ENCODE assay signal across 1 cellular context in the genomic region with DNA sequence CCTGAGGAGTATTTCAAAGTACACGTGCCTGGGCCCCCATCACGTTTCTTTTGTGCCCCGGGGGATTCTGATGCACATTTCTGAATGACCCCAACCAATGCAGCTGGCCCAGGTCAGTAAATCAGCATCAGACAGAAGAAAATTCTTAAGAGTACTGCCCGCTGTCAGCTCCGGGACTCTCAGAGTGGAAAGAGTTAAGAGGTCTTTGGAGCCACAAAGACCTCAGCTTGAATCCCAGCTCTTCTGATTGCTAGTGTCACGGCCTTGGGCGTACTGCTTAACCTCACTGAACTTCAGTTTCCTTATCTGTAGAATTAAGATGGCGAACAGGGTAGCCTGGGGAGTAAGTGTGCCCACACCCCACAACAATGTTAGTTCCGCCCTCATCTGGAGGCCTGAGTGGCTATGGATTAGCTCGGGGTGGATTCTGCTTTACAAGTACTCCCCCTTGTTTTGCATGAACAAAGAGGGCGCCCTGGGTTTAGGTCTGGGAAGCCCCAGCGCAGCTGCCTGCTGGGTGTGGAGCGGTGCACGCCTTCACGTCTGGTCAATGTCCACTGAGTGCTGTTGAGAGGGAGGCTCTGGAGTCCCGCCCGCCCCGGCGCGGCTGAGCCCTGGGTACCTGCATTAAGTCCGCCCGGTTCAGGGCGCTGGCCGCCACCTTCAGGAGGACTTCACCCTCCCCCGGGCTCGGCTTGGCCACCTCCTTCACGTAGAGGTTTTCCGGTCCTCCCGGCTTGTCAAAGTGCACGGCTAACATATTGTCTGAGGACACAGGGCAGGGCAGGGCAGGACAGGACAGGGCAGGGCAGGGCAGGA.
A peak's percentile ranks its signal among the peaks of the same experiment; 100 is the strongest.
TF ChIP-seq lines count a peak whose summit lies in the region.

No MANE protein-coding gene starts in this region.

TF ChIP-seq in HepG2, 621 proteins besides CTCF, POLR2A, EP300 and RAD21 (continued from another document and continues in another):
- TF ChIP-seq, protein P1, sequence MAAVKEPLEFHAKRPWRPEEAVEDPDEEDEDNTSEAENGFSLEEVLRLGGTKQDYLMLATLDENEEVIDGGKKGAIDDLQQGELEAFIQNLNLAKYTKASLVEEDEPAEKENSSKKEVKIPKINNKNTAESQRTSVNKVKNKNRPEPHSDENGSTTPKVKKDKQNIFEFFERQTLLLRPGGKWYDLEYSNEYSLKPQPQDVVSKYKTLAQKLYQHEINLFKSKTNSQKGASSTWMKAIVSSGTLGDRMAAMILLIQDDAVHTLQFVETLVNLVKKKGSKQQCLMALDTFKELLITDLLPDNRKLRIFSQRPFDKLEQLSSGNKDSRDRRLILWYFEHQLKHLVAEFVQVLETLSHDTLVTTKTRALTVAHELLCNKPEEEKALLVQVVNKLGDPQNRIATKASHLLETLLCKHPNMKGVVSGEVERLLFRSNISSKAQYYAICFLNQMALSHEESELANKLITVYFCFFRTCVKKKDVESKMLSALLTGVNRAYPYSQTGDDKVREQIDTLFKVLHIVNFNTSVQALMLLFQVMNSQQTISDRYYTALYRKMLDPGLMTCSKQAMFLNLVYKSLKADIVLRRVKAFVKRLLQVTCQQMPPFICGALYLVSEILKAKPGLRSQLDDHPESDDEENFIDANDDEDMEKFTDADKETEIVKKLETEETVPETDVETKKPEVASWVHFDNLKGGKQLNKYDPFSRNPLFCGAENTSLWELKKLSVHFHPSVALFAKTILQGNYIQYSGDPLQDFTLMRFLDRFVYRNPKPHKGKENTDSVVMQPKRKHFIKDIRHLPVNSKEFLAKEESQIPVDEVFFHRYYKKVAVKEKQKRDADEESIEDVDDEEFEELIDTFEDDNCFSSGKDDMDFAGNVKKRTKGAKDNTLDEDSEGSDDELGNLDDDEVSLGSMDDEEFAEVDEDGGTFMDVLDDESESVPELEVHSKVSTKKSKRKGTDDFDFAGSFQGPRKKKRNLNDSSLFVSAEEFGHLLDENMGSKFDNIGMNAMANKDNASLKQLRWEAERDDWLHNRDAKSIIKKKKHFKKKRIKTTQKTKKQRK (IDR thresholded peaks at IDR 0.05; ENCODE audit: low read length): no peak
- TF ChIP-seq MTF1 (CRISPR knock-in tag; IDR thresholded peaks at IDR 0.05) (no peak), ZNF468 (CRISPR knock-in tag; IDR thresholded peaks at IDR 0.05) (no peak), GPN1 (CRISPR knock-in tag; IDR thresholded peaks at IDR 0.05; ENCODE audit: borderline replicate concordance) (no peak), ZNF589 (CRISPR knock-in tag; conservative IDR thresholded peaks at IDR 0.05) (peak; percentile 93), CAMTA2 (CRISPR knock-in tag; IDR thresholded peaks at IDR 0.05; ENCODE audit: borderline replicate concordance) (peak; percentile 64; the same call in 1 of the 2 replicates), HMGA1 (CRISPR knock-in tag; conservative IDR thresholded peaks at IDR 0.05) (no peak), ERF (CRISPR knock-in tag; IDR thresholded peaks at IDR 0.05) (peak; percentile 67; the same call in 1 of the 2 replicates), NCOR1 (IDR thresholded peaks at IDR 0.05; ENCODE audit: borderline replicate concordance, low read length) (peak; percentile 81; the same call in 1 of the 2 replicates), NRL (CRISPR knock-in tag; IDR thresholded peaks at IDR 0.05; ENCODE audit: borderline replicate concordance) (0 out of 2 replicates have a peak, but pooled peaks have one; percentile 1), SOX6 (IDR thresholded peaks at IDR 0.05) (no peak), SOX6 (CRISPR knock-in tag; IDR thresholded peaks at IDR 0.05) (peak; percentile 88), ZNF775 (CRISPR knock-in tag; IDR thresholded peaks at IDR 0.05; ENCODE audit: borderline replicate concordance) (no peak), KLF15 (CRISPR knock-in tag; IDR thresholded peaks at IDR 0.05; ENCODE audit: borderline replicate concordance) (0 out of 2 replicates have a peak, but pooled peaks have one; percentile 19), HMG20B (CRISPR knock-in tag; conservative IDR thresholded peaks at IDR 0.05) (peak; percentile 80; the same call in 1 of the 2 replicates), TGIF2 (CRISPR knock-in tag; IDR thresholded peaks at IDR 0.05) (peak; percentile 81), ZNF251 (CRISPR knock-in tag; IDR thresholded peaks at IDR 0.05) (peak; percentile 15; the same call in 1 of the 2 replicates), SMAD1 (CRISPR knock-in tag; IDR thresholded peaks at IDR 0.05; ENCODE audit: borderline replicate concordance, low read depth) (no peak; the same call in 1 of the 2 replicates), ZNF207 (IDR thresholded peaks at IDR 0.05; ENCODE audit: borderline replicate concordance) (no peak), ESRRA (CRISPR knock-in tag; IDR thresholded peaks at IDR 0.05; ENCODE audit: low read depth) (peak; percentile 88; the same call in 1 of the 2 replicates), CREB1 (IDR thresholded peaks at IDR 0.05) (no peak), CREB1 (CRISPR knock-in tag; IDR thresholded peaks at IDR 0.05) (no peak), ZNF644 (CRISPR knock-in tag; IDR thresholded peaks at IDR 0.05; ENCODE audit: low read depth) (no peak), ZNF333 (CRISPR knock-in tag; IDR thresholded peaks at IDR 0.05; ENCODE audit: borderline replicate concordance) (no peak), ZNF20 (CRISPR knock-in tag; IDR thresholded peaks at IDR 0.05) (no peak), ZMYM3 (CRISPR knock-in tag; IDR thresholded peaks at IDR 0.05) (peak; percentile 85), ZNF124 (CRISPR knock-in tag; IDR thresholded peaks at IDR 0.05) (peak; percentile 53; the same call in 1 of the 2 replicates), NFE2L1 (CRISPR knock-in tag; IDR thresholded peaks at IDR 0.05; ENCODE audit: borderline replicate concordance) (no peak), ZNF558 (CRISPR knock-in tag; IDR thresholded peaks at IDR 0.05; ENCODE audit: borderline replicate concordance) (0 out of 2 replicates have a peak, but pooled peaks have one; percentile 84), FOXJ3 (CRISPR knock-in tag; IDR thresholded peaks at IDR 0.05; ENCODE audit: borderline replicate concordance) (0 out of 2 replicates have a peak, but pooled peaks have one; percentile 63), PITX1 (CRISPR knock-in tag; IDR thresholded peaks at IDR 0.05) (peak; percentile 93), ZNF446 (CRISPR knock-in tag; IDR thresholded peaks at IDR 0.05) (peak; percentile 87; the same call in 1 of the 2 replicates), CEBPG (CRISPR knock-in tag; IDR thresholded peaks at IDR 0.05) (peak; percentile 57), ZNF780A (CRISPR knock-in tag; IDR thresholded peaks at IDR 0.05) (peak; percentile 97; the same call in 1 of the 2 replicates), KLF6 (CRISPR knock-in tag; IDR thresholded peaks at IDR 0.05) (no peak), KLF9 (CRISPR knock-in tag; IDR thresholded peaks at IDR 0.05; ENCODE audit: low read depth) (peak; percentile 71), RBM22 (optimal IDR thresholded peaks at IDR 0.05; ENCODE audit: low read length) (peak; percentile 26), DNMT1 (CRISPR knock-in tag; IDR thresholded peaks at IDR 0.05) (peak; percentile 93; the same call in 1 of the 2 replicates), NFKBIZ (CRISPR knock-in tag; IDR thresholded peaks at IDR 0.05) (0 out of 2 replicates have a peak, but pooled peaks have one; percentile 77), ZNF224 (CRISPR knock-in tag; IDR thresholded peaks at IDR 0.05) (no peak; the same call in 1 of the 2 replicates), SP1 (IDR thresholded peaks at IDR 0.05) (no peak), SP1 (CRISPR knock-in tag; IDR thresholded peaks at IDR 0.05) (0 out of 2 replicates have a peak, but pooled peaks have one; percentile 33), HBP1 (CRISPR knock-in tag; IDR thresholded peaks at IDR 0.05; ENCODE audit: low read depth) (peak; percentile 15; the same call in 1 of the 2 replicates), ZNF484 (CRISPR knock-in tag; IDR thresholded peaks at IDR 0.05; ENCODE audit: borderline replicate concordance, low read depth) (peak; percentile 6; the same call in 1 of the 2 replicates), TRIM24 (CRISPR knock-in tag; IDR thresholded peaks at IDR 0.05) (no peak)
- TF ChIP-seq, protein P2, sequence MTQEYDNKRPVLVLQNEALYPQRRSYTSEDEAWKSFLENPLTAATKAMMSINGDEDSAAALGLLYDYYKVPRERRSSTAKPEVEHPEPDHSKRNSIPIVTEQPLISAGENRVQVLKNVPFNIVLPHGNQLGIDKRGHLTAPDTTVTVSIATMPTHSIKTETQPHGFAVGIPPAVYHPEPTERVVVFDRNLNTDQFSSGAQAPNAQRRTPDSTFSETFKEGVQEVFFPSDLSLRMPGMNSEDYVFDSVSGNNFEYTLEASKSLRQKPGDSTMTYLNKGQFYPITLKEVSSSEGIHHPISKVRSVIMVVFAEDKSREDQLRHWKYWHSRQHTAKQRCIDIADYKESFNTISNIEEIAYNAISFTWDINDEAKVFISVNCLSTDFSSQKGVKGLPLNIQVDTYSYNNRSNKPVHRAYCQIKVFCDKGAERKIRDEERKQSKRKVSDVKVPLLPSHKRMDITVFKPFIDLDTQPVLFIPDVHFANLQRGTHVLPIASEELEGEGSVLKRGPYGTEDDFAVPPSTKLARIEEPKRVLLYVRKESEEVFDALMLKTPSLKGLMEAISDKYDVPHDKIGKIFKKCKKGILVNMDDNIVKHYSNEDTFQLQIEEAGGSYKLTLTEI (CRISPR knock-in tag; conservative IDR thresholded peaks at IDR 0.05): no peak
- TF ChIP-seq, protein P3, sequence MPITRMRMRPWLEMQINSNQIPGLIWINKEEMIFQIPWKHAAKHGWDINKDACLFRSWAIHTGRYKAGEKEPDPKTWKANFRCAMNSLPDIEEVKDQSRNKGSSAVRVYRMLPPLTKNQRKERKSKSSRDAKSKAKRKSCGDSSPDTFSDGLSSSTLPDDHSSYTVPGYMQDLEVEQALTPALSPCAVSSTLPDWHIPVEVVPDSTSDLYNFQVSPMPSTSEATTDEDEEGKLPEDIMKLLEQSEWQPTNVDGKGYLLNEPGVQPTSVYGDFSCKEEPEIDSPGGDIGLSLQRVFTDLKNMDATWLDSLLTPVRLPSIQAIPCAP (CRISPR knock-in tag; IDR thresholded peaks at IDR 0.05; ENCODE audit: low read depth): no peak; the same call in none of the 2 replicates
- TF ChIP-seq, protein P4, sequence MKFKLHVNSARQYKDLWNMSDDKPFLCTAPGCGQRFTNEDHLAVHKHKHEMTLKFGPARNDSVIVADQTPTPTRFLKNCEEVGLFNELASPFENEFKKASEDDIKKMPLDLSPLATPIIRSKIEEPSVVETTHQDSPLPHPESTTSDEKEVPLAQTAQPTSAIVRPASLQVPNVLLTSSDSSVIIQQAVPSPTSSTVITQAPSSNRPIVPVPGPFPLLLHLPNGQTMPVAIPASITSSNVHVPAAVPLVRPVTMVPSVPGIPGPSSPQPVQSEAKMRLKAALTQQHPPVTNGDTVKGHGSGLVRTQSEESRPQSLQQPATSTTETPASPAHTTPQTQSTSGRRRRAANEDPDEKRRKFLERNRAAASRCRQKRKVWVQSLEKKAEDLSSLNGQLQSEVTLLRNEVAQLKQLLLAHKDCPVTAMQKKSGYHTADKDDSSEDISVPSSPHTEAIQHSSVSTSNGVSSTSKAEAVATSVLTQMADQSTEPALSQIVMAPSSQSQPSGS (CRISPR knock-in tag; IDR thresholded peaks at IDR 0.05): peak; percentile 80
- TF ChIP-seq, protein P5, sequence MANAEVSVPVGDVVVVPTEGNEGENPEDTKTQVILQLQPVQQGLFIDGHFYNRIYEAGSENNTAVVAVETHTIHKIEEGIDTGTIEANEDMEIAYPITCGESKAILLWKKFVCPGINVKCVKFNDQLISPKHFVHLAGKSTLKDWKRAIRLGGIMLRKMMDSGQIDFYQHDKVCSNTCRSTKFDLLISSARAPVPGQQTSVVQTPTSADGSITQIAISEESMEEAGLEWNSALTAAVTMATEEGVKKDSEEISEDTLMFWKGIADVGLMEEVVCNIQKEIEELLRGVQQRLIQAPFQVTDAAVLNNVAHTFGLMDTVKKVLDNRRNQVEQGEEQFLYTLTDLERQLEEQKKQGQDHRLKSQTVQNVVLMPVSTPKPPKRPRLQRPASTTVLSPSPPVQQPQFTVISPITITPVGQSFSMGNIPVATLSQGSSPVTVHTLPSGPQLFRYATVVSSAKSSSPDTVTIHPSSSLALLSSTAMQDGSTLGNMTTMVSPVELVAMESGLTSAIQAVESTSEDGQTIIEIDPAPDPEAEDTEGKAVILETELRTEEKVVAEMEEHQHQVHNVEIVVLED (CRISPR knock-in tag; IDR thresholded peaks at IDR 0.05; ENCODE audit: borderline replicate concordance): peak; percentile 81; the same call in 1 of the 2 replicates
- TF ChIP-seq, protein P6, sequence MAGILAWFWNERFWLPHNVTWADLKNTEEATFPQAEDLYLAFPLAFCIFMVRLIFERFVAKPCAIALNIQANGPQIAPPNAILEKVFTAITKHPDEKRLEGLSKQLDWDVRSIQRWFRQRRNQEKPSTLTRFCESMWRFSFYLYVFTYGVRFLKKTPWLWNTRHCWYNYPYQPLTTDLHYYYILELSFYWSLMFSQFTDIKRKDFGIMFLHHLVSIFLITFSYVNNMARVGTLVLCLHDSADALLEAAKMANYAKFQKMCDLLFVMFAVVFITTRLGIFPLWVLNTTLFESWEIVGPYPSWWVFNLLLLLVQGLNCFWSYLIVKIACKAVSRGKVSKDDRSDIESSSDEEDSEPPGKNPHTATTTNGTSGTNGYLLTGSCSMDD (CRISPR knock-in tag; IDR thresholded peaks at IDR 0.05): no peak
- TF ChIP-seq, protein P7, sequence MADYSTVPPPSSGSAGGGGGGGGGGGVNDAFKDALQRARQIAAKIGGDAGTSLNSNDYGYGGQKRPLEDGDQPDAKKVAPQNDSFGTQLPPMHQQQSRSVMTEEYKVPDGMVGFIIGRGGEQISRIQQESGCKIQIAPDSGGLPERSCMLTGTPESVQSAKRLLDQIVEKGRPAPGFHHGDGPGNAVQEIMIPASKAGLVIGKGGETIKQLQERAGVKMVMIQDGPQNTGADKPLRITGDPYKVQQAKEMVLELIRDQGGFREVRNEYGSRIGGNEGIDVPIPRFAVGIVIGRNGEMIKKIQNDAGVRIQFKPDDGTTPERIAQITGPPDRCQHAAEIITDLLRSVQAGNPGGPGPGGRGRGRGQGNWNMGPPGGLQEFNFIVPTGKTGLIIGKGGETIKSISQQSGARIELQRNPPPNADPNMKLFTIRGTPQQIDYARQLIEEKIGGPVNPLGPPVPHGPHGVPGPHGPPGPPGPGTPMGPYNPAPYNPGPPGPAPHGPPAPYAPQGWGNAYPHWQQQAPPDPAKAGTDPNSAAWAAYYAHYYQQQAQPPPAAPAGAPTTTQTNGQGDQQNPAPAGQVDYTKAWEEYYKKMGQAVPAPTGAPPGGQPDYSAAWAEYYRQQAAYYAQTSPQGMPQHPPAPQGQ (CRISPR knock-in tag; IDR thresholded peaks at IDR 0.05; ENCODE audit: borderline replicate concordance): no peak
